In the genomic region with DNA sequence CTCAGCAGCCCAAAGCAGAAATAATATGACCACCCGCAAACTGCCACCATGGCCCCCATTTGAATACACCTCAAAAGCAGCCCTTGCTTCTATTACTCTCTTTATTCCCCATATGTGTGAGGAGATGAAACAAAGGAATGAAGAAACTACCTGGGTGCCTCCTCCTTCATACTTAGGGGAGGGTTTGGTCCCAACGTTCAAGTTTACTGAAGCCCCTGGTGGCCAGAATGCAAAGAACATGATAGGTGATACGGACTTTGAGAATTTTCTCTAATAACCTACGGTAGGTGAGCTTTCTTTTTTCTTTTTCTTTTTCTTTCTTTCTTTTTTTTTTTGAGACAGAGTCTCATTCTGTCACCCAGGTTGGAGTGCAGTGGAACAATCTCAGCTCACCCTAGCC, we compare ENCODE assay signal across 15 cellular contexts.
DNase-seq lines count a peak whose midpoint lies in the region; ATAC-seq, FAIRE-seq and TF ChIP-seq lines count a peak whose summit lies in the region.
"Had no signal": no experiment of that assay in that cellular context is flagged by ENCODE, and none has a peak within 500 bp of the region (broad histone marks: within the 10 kb centered on the region; RNA-seq: fewer than 3 reads in every experiment).

No MANE protein-coding gene starts in this region.

- H3K4me1 ChIP-seq in Karpas-422 (ENCODE audit: low read length) (no peaks in the 10 kb centered on the region), H1 (replicated peaks in 1 of 4; ENCODE audit: control insufficient read depth in 3 of 4, insufficient read depth in 4 of 4, low read length in 3 of 4) (no peaks in the 10 kb centered on the region), trophoblast cell (ENCODE audit: control insufficient read depth in 1 of 2, insufficient read depth in 2 of 2, low read length in 2 of 2) (no peaks in the 10 kb centered on the region), gastrocnemius medialis (no peaks in the 10 kb centered on the region), neuronal stem cell (ENCODE audit: control insufficient read depth in 2 of 2, insufficient read depth in 1 of 2, low read depth in 1 of 2, low read length in 2 of 2) (no peaks in the 10 kb centered on the region)
- H3K4me1 ChIP-seq: heart left ventricle, prostate gland had no signal

- TF ChIP-seq POLR2A in H1 (IDR thresholded peaks at IDR 0.05; ENCODE audit: control extremely low read depth in 1 of 2, low read depth in 2 of 2, low read length in 2 of 2), result no peak
- TF ChIP-seq POLR2A in gastrocnemius medialis (IDR thresholded peaks at IDR 0.05), result no peak

- intact Hi-C loops in gastrocnemius medialis (cut with DNase I; ENCODE audit: low total_unique reads), result no loop called here

- no peak overlapping the region for H4K5ac ChIP-seq in H1 (ENCODE audit: insufficient read length, low read depth, low read length)

- TF ChIP-seq RAD21 in H1 (IDR thresholded peaks at IDR 0.05 in 1 of 2, conservative IDR thresholded peaks at IDR 0.05 in 1 of 2; ENCODE audit: low read depth in 2 of 2, low read length in 2 of 2), result peak; percentile 22 to 47; a peak in 3 of 4 replicates

- H3K4me3 ChIP-seq in Karpas-422 (ENCODE audit: low read length) (no peak overlapping the region), H1 (ENCODE audit: extremely low read depth in 1 of 4, insufficient read depth in 2 of 4, low read depth in 3 of 4, low read length in 4 of 4) (no peak overlapping the region), trophoblast cell (ENCODE audit: low read depth, low read length) (no peak overlapping the region), gastrocnemius medialis (no peak overlapping the region), coronary artery (no peak overlapping the region), neuronal stem cell (ENCODE audit: low read length in 2 of 2) (no peak overlapping the region)
- H3K4me3 ChIP-seq: heart left ventricle, prostate gland had no signal

- WGBS in H1 (ENCODE audit: extremely low coverage in 1 of 2, insufficient coverage in 1 of 2, insufficient read length in 1 of 2, insufficient replicate concordance in 2 of 2, low coverage in 1 of 2, low lambda C conversion rate in 2 of 2, missing lambda C conversion rate in 1 of 2), 2 experiments, result 65% methylated on average over 3 of the region's 4 CpGs; no CpG with 5 or more reads in 1 of the 2 experiments
- no CpG with 5 or more reads among the region's 4 CpGs for WGBS in trophoblast cell (ENCODE audit: extremely low coverage, insufficient coverage, insufficient read length)
- no CpG with 5 or more reads among the region's 4 CpGs for WGBS in neuronal stem cell (ENCODE audit: extremely low coverage in 2 of 2, insufficient read length in 2 of 2, insufficient replicate concordance in 1 of 2), 2 donors

- no peak overlapping the region for H2BK5ac ChIP-seq in H1 (ENCODE audit: low read depth, low read length)
- H2BK5ac ChIP-seq in trophoblast cell (ENCODE audit: low read depth, low read length, poor library complexity), result no peak overlapping the region
- no peak overlapping the region for H2BK5ac ChIP-seq in neuronal stem cell (ENCODE audit: low read length)

- H3K4ac ChIP-seq in H1 (replicated peaks; ENCODE audit: insufficient read length, low read depth, low read length), result no peak overlapping the region
- no peak overlapping the region for H3K4ac ChIP-seq in trophoblast cell (ENCODE audit: low read depth, low read length)
- H3K4ac ChIP-seq in neuronal stem cell (ENCODE audit: low read length), result no peak overlapping the region

- H3K23me2 ChIP-seq in H1 (ENCODE audit: low read depth, low read length), result no peaks in the 10 kb centered on the region

- H4K12ac ChIP-seq in trophoblast cell (ENCODE audit: low read depth, low read length), result no peak overlapping the region

- ATAC-seq in gastrocnemius medialis, result no peak
- ATAC-seq: heart left ventricle had no signal

- CTCF ChIA-PET in H1 (lab: Charles Lee; ENCODE audit: partially characterized antibody), result interaction anchor here (0.5 to 3.2 kb wide), 19 partner anchors 9 to 376 kb away, joined by 3 to 17 read pairs (median 4); no protein-coding TSS in a partner anchor

- peak; percentile 84 for FAIRE-seq in H1 (lab: Jason Lieb, UNC)
- FAIRE-seq: G401.6 had no signal

- H2BK20ac ChIP-seq in H1 (ENCODE audit: low read length), result no peak overlapping the region

- H3K79me2 ChIP-seq in Karpas-422 (ENCODE audit: low read length) (no peaks in the 10 kb centered on the region), H1 (ENCODE audit: control insufficient read depth in 1 of 2, insufficient read depth in 2 of 2, low read length in 2 of 2) (no peaks in the 10 kb centered on the region), trophoblast cell (ENCODE audit: control insufficient read depth, insufficient read depth, low read length, poor library complexity) (no peaks in the 10 kb centered on the region)

- no peaks in the 10 kb centered on the region for H3K9me3 ChIP-seq in Karpas-422 (ENCODE audit: low read length)
- no peaks in the 10 kb centered on the region for H3K9me3 ChIP-seq in H1 (ENCODE audit: insufficient read depth in 2 of 2, low read depth in 1 of 2, low read length in 1 of 2)
- no peaks in the 10 kb centered on the region for H3K9me3 ChIP-seq in trophoblast cell (ENCODE audit: insufficient read depth, low read depth, low read length)
- H3K9me3 ChIP-seq in gastrocnemius medialis, result no peaks in the 10 kb centered on the region
- no peaks in the 10 kb centered on the region for H3K9me3 ChIP-seq in neuronal stem cell (replicated peaks in 1 of 2; ENCODE audit: control insufficient read depth in 2 of 2, insufficient read depth in 1 of 2, low read depth in 1 of 2, low read length in 2 of 2)
- H3K9me3 ChIP-seq: prostate gland had no signal

- in situ Hi-C loops in gastrocnemius medialis (cut with MboI; ENCODE audit: low sequenced_read_pairs in 4 of 4), result no loop called here

- H4K20me1 ChIP-seq in Karpas-422 (ENCODE audit: insufficient read depth, low read depth, low read length) (no peaks in the 10 kb centered on the region), H1 (replicated peaks in 1 of 2; ENCODE audit: control insufficient read depth in 1 of 2, insufficient read depth in 2 of 2, low read length in 2 of 2) (no peaks in the 10 kb centered on the region)

- H2BK120ac ChIP-seq in H1 (replicated peaks; ENCODE audit: low read depth, low read length), result no peak overlapping the region
- H2BK120ac ChIP-seq in trophoblast cell (ENCODE audit: insufficient read depth, low read length, poor library complexity), result no peak overlapping the region
- H2BK120ac ChIP-seq in neuronal stem cell (ENCODE audit: low read depth, low read length), result no peak overlapping the region

- H3K27me3 ChIP-seq in Karpas-422 (ENCODE audit: low read length), result no peaks in the 10 kb centered on the region; the same call in 1 of the 2 replicates
- H3K27me3 ChIP-seq in H1 (replicated peaks in 1 of 4; ENCODE audit: control insufficient read depth in 3 of 4, extremely low read depth in 1 of 4, insufficient read depth in 3 of 4, low read length in 3 of 4), result no peaks in the 10 kb centered on the region
- no peaks in the 10 kb centered on the region for H3K27me3 ChIP-seq in trophoblast cell (ENCODE audit: insufficient read depth, low read length)
- no peaks in the 10 kb centered on the region for H3K27me3 ChIP-seq in gastrocnemius medialis
- peaks cover 0 to 1% (median 0%) of the 10 kb centered on the region in 3 experiments for H3K27me3 ChIP-seq in neuronal stem cell (ENCODE audit: control insufficient read depth in 3 of 3, insufficient read depth in 3 of 3, low read depth in 1 of 3, low read length in 3 of 3)

- no peak for TF ChIP-seq EP300 in H1 (IDR thresholded peaks at IDR 0.05; ENCODE audit: borderline replicate concordance in 1 of 2, low read depth in 2 of 2, low read length in 2 of 2)

- H2BK12ac ChIP-seq in H1 (ENCODE audit: low read depth, low read length) (no peak overlapping the region), trophoblast cell (ENCODE audit: low read length) (no peak overlapping the region), neuronal stem cell (ENCODE audit: low read length) (no peak overlapping the region)

- H3K14ac ChIP-seq in H1 (ENCODE audit: insufficient read length), result no peak overlapping the region
- no peak overlapping the region for H3K14ac ChIP-seq in trophoblast cell (ENCODE audit: low read length)
- H3K14ac ChIP-seq in neuronal stem cell (ENCODE audit: low read length), result no peak overlapping the region

- no peak overlapping the region for H3K23ac ChIP-seq in H1 (ENCODE audit: insufficient read length)
- no peak overlapping the region for H3K23ac ChIP-seq in trophoblast cell (ENCODE audit: low read length)
- no peak overlapping the region for H3K23ac ChIP-seq in neuronal stem cell (ENCODE audit: low read depth, low read length, poor library complexity)

- peak in 2 of 3 experiments; percentile 38 to 65; a peak in 2 of 4 replicates for TF ChIP-seq CTCF in H1 (IDR thresholded peaks at IDR 0.05; ENCODE audit: control extremely low read depth in 1 of 3, insufficient read depth in 1 of 3, low read depth in 1 of 3, low read length in 3 of 3)
- TF ChIP-seq CTCF in gastrocnemius medialis (IDR thresholded peaks at IDR 0.05 in 4 of 5, conservative IDR thresholded peaks at IDR 0.05 in 1 of 5), result no peak
- no peak for TF ChIP-seq CTCF in coronary artery (IDR thresholded peaks at IDR 0.05)

- H2AK5ac ChIP-seq in H1 (ENCODE audit: low read depth, low read length) (no peak overlapping the region), trophoblast cell (ENCODE audit: low read length) (no peak overlapping the region), neuronal stem cell (ENCODE audit: low read depth, low read length) (no peak overlapping the region)

- H3K56ac ChIP-seq in H1 (replicated peaks; ENCODE audit: insufficient read length, low read depth, low read length), result no peak overlapping the region

- H2BK15ac ChIP-seq in H1 (ENCODE audit: low read length), result no peak overlapping the region
- H2BK15ac ChIP-seq in neuronal stem cell (ENCODE audit: low read length), result no peak overlapping the region

- H4K8ac ChIP-seq in H1 (ENCODE audit: extremely low read depth, insufficient read depth, low read length), result no peak overlapping the region
- no peak overlapping the region for H4K8ac ChIP-seq in trophoblast cell (ENCODE audit: low read depth, low read length)
- no peak overlapping the region for H4K8ac ChIP-seq in neuronal stem cell (ENCODE audit: low read depth, low read length)

- H3K9me2 ChIP-seq in Karpas-422 (replicated peaks; ENCODE audit: insufficient read depth, low read length), result no peaks in the 10 kb centered on the region

- no peak overlapping the region for H3K9ac ChIP-seq in Karpas-422 (ENCODE audit: low read length)
- H3K9ac ChIP-seq in H1 (replicated peaks in 1 of 4; ENCODE audit: extremely low read depth in 1 of 4, low read depth in 3 of 4, low read length in 3 of 4), result no peak overlapping the region
- no peak overlapping the region for H3K9ac ChIP-seq in trophoblast cell (ENCODE audit: low read length)
- no peak overlapping the region for H3K9ac ChIP-seq in neuronal stem cell (ENCODE audit: low read depth, low read length, poor library complexity)
- H3K9ac ChIP-seq: KMS-11 had no signal

- H3K36me3 ChIP-seq in Karpas-422 (ENCODE audit: insufficient read depth, low read length), result no peaks in the 10 kb centered on the region
- H3K36me3 ChIP-seq in H1 (ENCODE audit: control insufficient read depth in 2 of 4, insufficient read depth in 4 of 4, low read length in 3 of 4), result no peaks in the 10 kb centered on the region
- H3K36me3 ChIP-seq in trophoblast cell (ENCODE audit: control insufficient read depth in 1 of 2, insufficient read depth in 2 of 2, low read length in 2 of 2), result no peaks in the 10 kb centered on the region
- no peaks in the 10 kb centered on the region for H3K36me3 ChIP-seq in gastrocnemius medialis
- H3K36me3 ChIP-seq in neuronal stem cell (replicated peaks in 1 of 2; ENCODE audit: control insufficient read depth in 2 of 2, insufficient read depth in 2 of 2, low read length in 2 of 2), result no peaks in the 10 kb centered on the region
- H3K36me3 ChIP-seq: heart left ventricle, prostate gland had no signal

- H4K91ac ChIP-seq in H1 (replicated peaks; ENCODE audit: insufficient read length, low read length), result no peak overlapping the region
- no peak overlapping the region for H4K91ac ChIP-seq in trophoblast cell (ENCODE audit: low read depth, low read length)
- H4K91ac ChIP-seq in neuronal stem cell (ENCODE audit: low read depth, low read length, poor library complexity), result no peak overlapping the region

- H3K4me2 ChIP-seq in Karpas-422 (ENCODE audit: low read depth, low read length, poor library complexity, severe bottlenecking), result no peak overlapping the region
- H3K4me2 ChIP-seq in H1 (ENCODE audit: insufficient read depth in 1 of 2, low read depth in 2 of 2, low read length in 2 of 2), result no peak overlapping the region
- H3K4me2 ChIP-seq in trophoblast cell (ENCODE audit: low read length), result no peak overlapping the region
- H3K4me2 ChIP-seq in neuronal stem cell (ENCODE audit: insufficient read depth, low read length, poor library complexity, severe bottlenecking), result no peak overlapping the region
- H3K4me2 ChIP-seq: KMS-11 had no signal

- POLR2A ChIA-PET in H1 (lab: Charles Lee; ENCODE audit: partially characterized antibody), result interaction anchor here (1.6 kb wide), 1 partner anchor 85 kb away, joined by 5 read pairs; no protein-coding TSS in a partner anchor

- DNase-seq in NCI-H748 (lab: John Stamatoyannopoulos, UW; ENCODE audit: unreplicated experiment) (peak; percentile 1), NCI-H748 treated with DMSO at 0.1 percent for 48 hours (lab: John Stamatoyannopoulos, UW) (no peak), Karpas-422 (peak; percentile 73), H1 (ENCODE audit: low read depth in 1 of 2, low spot score in 2 of 2) (peak in 1 of 2 experiments; percentile 48), trophoblast cell (peak; percentile 33 to 76), gastrocnemius medialis (no peak), coronary artery (ENCODE audit: low spot score) (no peak), neuronal stem cell (ENCODE audit: low spot score) (no peak)
- DNase-seq: activated CD4-positive, alpha-beta memory T cell treated with anti-CD3 and anti-CD28 coated beads, Interleukin-2, amount 10 ng/mL, durations not matched to agents 7 days and 5 days; activated naive CD8-positive, alpha-beta T cell treated with anti-CD3 and anti-CD28 coated beads for 36 hours; dermis blood vessel endothelial cell; heart left ventricle had no signal

- H3K27ac ChIP-seq in Karpas-422 (ENCODE audit: low read length) (no peak overlapping the region), H1 (ENCODE audit: low read depth, low read length) (no peak overlapping the region), trophoblast cell (ENCODE audit: low read depth, low read length) (no peak overlapping the region), gastrocnemius medialis (no peak overlapping the region), coronary artery (no peak overlapping the region), neuronal stem cell (replicated peaks; ENCODE audit: low read length) (no peak overlapping the region)
- H3K27ac ChIP-seq: heart left ventricle, KMS-11, prostate gland had no signal

- H3K18ac ChIP-seq in H1 (ENCODE audit: extremely low read depth, low read length) (no peak overlapping the region), trophoblast cell (ENCODE audit: low read length) (no peak overlapping the region), neuronal stem cell (ENCODE audit: low read length) (no peak overlapping the region)

- H3K79me1 ChIP-seq in H1 (ENCODE audit: low read depth, low read length), result no peaks in the 10 kb centered on the region
- no peaks in the 10 kb centered on the region for H3K79me1 ChIP-seq in trophoblast cell (ENCODE audit: low read length)
- no peaks in the 10 kb centered on the region for H3K79me1 ChIP-seq in neuronal stem cell (ENCODE audit: low read depth, low read length)

- H2AFZ ChIP-seq in Karpas-422 (ENCODE audit: low read length) (no peak overlapping the region), H1 (ENCODE audit: low read length) (no peak overlapping the region), trophoblast cell (ENCODE audit: insufficient read depth, low read length, poor library complexity) (no peak overlapping the region), neuronal stem cell (ENCODE audit: low read length) (no peak overlapping the region)

Comparison
In these comparisons a context has a peak if more than half of its experiments do, and no peak if none do; other contexts are left out.
1. DNase-seq: peak in NCI-H748 (single experiment), Karpas-422 (single experiment) and trophoblast cell (2 of 2); none in NCI-H748 treated with DMSO at 0.1 percent for 48 hours (single experiment), gastrocnemius medialis (0 of 2), coronary artery (single experiment) and neuronal stem cell (single experiment).
2. CTCF ChIP-seq: peak in H1 (2 of 3); none in gastrocnemius medialis (0 of 5) and coronary artery (single experiment).